Comparison of ENCODE assay signal across 16 cellular contexts in the genomic region with DNA sequence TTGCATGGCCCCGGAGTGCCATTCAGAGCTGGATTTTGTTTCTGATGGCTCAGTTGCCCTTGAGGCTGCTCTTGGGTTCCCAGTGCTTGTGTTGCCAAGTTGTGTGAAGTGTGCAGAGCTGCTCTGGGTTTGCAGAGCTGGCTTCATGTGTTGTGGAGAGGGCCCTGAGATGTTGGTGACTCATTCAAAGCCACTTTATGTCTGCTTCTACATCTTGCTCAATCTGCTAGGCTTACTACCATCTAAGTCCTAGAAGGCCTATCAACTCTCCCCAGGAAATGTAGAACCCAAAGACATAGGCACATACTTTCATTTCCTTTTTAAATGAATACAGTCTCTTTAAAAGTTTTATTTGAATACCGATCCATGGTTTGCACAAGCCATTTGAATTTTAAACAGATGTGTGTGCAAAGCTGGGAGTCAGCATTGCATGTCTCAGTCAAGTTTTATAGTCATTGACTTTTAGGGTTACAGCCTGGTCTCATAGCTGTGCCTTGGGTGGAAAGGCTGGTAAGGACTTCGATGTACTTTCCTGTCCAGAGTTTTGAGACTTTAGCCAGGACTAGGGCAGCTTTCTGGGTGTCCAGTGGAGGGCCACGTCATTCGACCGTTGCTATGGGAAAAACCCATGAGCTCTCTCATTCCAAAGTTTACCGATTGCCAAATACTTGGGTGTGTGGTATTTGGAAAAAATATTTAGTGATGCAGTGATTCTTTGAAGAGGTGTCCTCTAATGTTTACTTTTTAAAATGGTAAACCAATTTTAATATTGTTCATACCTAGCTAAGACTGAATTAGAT.
DNase-seq lines count a peak whose midpoint lies in the region; ATAC-seq and TF ChIP-seq lines count a peak whose summit lies in the region.
"Had no signal": no experiment of that assay in that cellular context is flagged by ENCODE, and none has a peak within 500 bp of the region (broad histone marks: within the 10 kb centered on the region; RNA-seq: fewer than 3 reads in every experiment).

No MANE protein-coding gene starts in this region.

- no peak overlapping the region for H3K9ac ChIP-seq in SK-N-SH

- H3K4me1 ChIP-seq in SK-N-SH (ENCODE audit: control insufficient read depth in 1 of 2, insufficient read depth in 2 of 2, low read depth in 1 of 2, low read length in 1 of 2) (peaks cover 0 to 2% of the 10 kb centered on the region in 2 experiments; a peak in 1 of 4 replicates), tibial artery (peaks cover 0 to 28% (median 8%) of the 10 kb centered on the region in 4 donors)

- DNase-seq in SK-N-SH: no peak
- DNase-seq in SIG-M5 (lab: John Stamatoyannopoulos, UW): peak; percentile 85
- DNase-seq in germinal center (ENCODE audit: low spot score): peak; percentile 21
- DNase-seq in tibial artery: peak in 1 of 2 donors; percentile 45
- no peak for DNase-seq in LoVo (ENCODE audit: low spot score)
- DNase-seq: 8988T, activated T-cell treated with anti-CD3 and anti-CD28 coated beads for 4 hours, caudate nucleus, foreskin melanocyte, GF-D8, GOT3, NCI-H1092 treated with DMSO at 0.1 percent for 48 hours, PC-9 had no signal

- H4K20me1 ChIP-seq in SK-N-SH (ENCODE audit: insufficient read depth): no peaks in the 10 kb centered on the region

- WGBS in SK-N-SH (ENCODE audit: low lambda C conversion rate): 76% methylated on average over 7 of the region's 7 CpGs

- CTCF ChIA-PET in SK-N-SH (lab: Yijun Ruan, JAX): interaction anchor here (0.9 to 1.2 kb wide), 3 partner anchors 11 to 17 kb away, joined by 3 read pairs; no protein-coding TSS in a partner anchor

- H3F3A ChIP-seq in SK-N-SH (replicated peaks; ENCODE audit: insufficient read depth): no peaks in the 10 kb centered on the region

- H3K4me3 ChIP-seq in SK-N-SH (ENCODE audit: low read depth in 2 of 2, low read length in 1 of 2) (no peak overlapping the region), tibial artery (no peak overlapping the region)
- H3K4me3 ChIP-seq: PC-9 had no signal

- H3K9me3 ChIP-seq in SK-N-SH: no peaks in the 10 kb centered on the region
- H3K9me3 ChIP-seq in tibial artery: no peaks in the 10 kb centered on the region

- no peaks in the 10 kb centered on the region for H3K79me2 ChIP-seq in SK-N-SH (ENCODE audit: insufficient read depth)

- no peak for TF ChIP-seq RAD21 in SK-N-SH (IDR thresholded peaks at IDR 0.05; ENCODE audit: low read length)

- intact Hi-C loops in tibial artery (cut with DNase I; ENCODE audit: low total_unique reads): loop anchor here (10.0 kb wide), 1 partner anchor 323 kb away; no protein-coding TSS in a partner anchor

- TF ChIP-seq CTCF in SK-N-SH (IDR thresholded peaks at IDR 0.05): no peak
- TF ChIP-seq CTCF in tibial artery (IDR thresholded peaks at IDR 0.05): no peak

- H3K4me2 ChIP-seq in SK-N-SH: no peak overlapping the region
- H3K4me2 ChIP-seq: PC-9 had no signal

- H3K27me3 ChIP-seq in SK-N-SH (ENCODE audit: insufficient read depth) (no peaks in the 10 kb centered on the region), tibial artery (no peaks in the 10 kb centered on the region)

- POLR2A ChIA-PET in SK-N-SH (lab: Yijun Ruan, JAX): no interaction called here

- H3K36me3 ChIP-seq in SK-N-SH (replicated peaks in 1 of 2; ENCODE audit: control insufficient read depth in 1 of 2, insufficient read depth in 2 of 2, low read length in 1 of 2): no peaks in the 10 kb centered on the region
- H3K36me3 ChIP-seq in tibial artery: no peaks in the 10 kb centered on the region

- no peak overlapping the region for H3K27ac ChIP-seq in SK-N-SH (ENCODE audit: low read depth in 2 of 2, low read length in 1 of 2)
- H3K27ac ChIP-seq in tibial artery: peak overlapping the region; percentile 41 to 48
- H3K27ac ChIP-seq: PC-9 had no signal

- H2AFZ ChIP-seq in SK-N-SH (ENCODE audit: low read depth): no peak overlapping the region
- H2AFZ ChIP-seq: PC-9 had no signal

- ATAC-seq in SK-N-SH treated with all-trans-retinoic acid at 6 μM for 48 hours (peak; percentile 28), GM19467 (IDR thresholded peaks at IDR 0.05; ENCODE audit: unreplicated experiment) (no peak), GM18502 (IDR thresholded peaks at IDR 0.05; ENCODE audit: poor library complexity, unreplicated experiment) (no peak)

- no peaks in the 10 kb centered on the region for H3K9me2 ChIP-seq in SK-N-SH

- TF ChIP-seq EP300 in SK-N-SH (IDR thresholded peaks at IDR 0.05; ENCODE audit: borderline replicate concordance in 1 of 2, low read depth in 1 of 2, low read length in 1 of 2): no peak

TF ChIP-seq in SK-N-SH treated with all-trans-retinoic acid at 6 μM for 48 hours, 23 proteins besides CTCF, POLR2A, EP300 and RAD21 (continues in another document):
- no peak for TF ChIP-seq GLIS3 (CRISPR knock-in tag; IDR thresholded peaks at IDR 0.05)
- TF ChIP-seq OSR1 (CRISPR knock-in tag; IDR thresholded peaks at IDR 0.05): no peak
- TF ChIP-seq ZNF8 (CRISPR knock-in tag; IDR thresholded peaks at IDR 0.05): no peak
- TF ChIP-seq, protein P1, sequence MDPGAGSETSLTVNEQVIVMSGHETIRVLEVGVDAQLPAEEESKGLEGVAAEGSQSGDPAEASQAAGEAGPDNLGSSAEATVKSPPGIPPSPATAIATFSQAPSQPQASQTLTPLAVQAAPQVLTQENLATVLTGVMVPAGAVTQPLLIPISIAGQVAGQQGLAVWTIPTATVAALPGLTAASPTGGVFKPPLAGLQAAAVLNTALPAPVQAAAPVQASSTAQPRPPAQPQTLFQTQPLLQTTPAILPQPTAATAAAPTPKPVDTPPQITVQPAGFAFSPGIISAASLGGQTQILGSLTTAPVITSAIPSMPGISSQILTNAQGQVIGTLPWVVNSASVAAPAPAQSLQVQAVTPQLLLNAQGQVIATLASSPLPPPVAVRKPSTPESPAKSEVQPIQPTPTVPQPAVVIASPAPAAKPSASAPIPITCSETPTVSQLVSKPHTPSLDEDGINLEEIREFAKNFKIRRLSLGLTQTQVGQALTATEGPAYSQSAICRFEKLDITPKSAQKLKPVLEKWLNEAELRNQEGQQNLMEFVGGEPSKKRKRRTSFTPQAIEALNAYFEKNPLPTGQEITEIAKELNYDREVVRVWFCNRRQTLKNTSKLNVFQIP (CRISPR knock-in tag; IDR thresholded peaks at IDR 0.05; ENCODE audit: borderline replicate concordance, low read depth): no peak
- no peak for TF ChIP-seq ESRRG (CRISPR knock-in tag; IDR thresholded peaks at IDR 0.05)
- TF ChIP-seq ZFP30 (CRISPR knock-in tag; IDR thresholded peaks at IDR 0.05): no peak
- TF ChIP-seq TCF4 (CRISPR knock-in tag; IDR thresholded peaks at IDR 0.05; ENCODE audit: borderline replicate concordance): no peak
- no peak for TF ChIP-seq RARB (CRISPR knock-in tag; IDR thresholded peaks at IDR 0.05)
- TF ChIP-seq, protein P2, sequence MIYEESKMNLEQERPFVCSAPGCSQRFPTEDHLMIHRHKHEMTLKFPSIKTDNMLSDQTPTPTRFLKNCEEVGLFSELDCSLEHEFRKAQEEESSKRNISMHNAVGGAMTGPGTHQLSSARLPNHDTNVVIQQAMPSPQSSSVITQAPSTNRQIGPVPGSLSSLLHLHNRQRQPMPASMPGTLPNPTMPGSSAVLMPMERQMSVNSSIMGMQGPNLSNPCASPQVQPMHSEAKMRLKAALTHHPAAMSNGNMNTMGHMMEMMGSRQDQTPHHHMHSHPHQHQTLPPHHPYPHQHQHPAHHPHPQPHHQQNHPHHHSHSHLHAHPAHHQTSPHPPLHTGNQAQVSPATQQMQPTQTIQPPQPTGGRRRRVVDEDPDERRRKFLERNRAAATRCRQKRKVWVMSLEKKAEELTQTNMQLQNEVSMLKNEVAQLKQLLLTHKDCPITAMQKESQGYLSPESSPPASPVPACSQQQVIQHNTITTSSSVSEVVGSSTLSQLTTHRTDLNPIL (CRISPR knock-in tag; IDR thresholded peaks at IDR 0.05; ENCODE audit: low read depth): no peak

TF ChIP-seq in SK-N-SH, 30 proteins besides CTCF, POLR2A, EP300 and RAD21 (continues in another document):
- TF ChIP-seq NFIC (IDR thresholded peaks at IDR 0.05; ENCODE audit: borderline replicate concordance) (no peak), MXI1 (IDR thresholded peaks at IDR 0.05; ENCODE audit: low read depth, low read length) (no peak), RCOR1 (IDR thresholded peaks at IDR 0.05; ENCODE audit: low read length) (no peak), SMC3 (IDR thresholded peaks at IDR 0.05; ENCODE audit: low read depth, low read length) (no peak), POLR2AphosphoS5 (IDR thresholded peaks at IDR 0.05; ENCODE audit: low read depth, low read length) (no peak), GATA2 (CRISPR knock-in tag; IDR thresholded peaks at IDR 0.05) (no peak), RFX5 (IDR thresholded peaks at IDR 0.05; ENCODE audit: low read length) (no peak), EZH2phosphoT487 (IDR thresholded peaks at IDR 0.05; ENCODE audit: borderline replicate concordance, low read depth) (no peak), SIN3A (IDR thresholded peaks at IDR 0.05; ENCODE audit: borderline replicate concordance, low read depth, low read length) (no peak)
- TF ChIP-seq, protein P3, sequence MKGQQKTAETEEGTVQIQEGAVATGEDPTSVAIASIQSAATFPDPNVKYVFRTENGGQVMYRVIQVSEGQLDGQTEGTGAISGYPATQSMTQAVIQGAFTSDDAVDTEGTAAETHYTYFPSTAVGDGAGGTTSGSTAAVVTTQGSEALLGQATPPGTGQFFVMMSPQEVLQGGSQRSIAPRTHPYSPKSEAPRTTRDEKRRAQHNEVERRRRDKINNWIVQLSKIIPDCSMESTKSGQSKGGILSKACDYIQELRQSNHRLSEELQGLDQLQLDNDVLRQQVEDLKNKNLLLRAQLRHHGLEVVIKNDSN (IDR thresholded peaks at IDR 0.05; ENCODE audit: borderline replicate concordance, low read depth): no peak
- TF ChIP-seq, protein P4, sequence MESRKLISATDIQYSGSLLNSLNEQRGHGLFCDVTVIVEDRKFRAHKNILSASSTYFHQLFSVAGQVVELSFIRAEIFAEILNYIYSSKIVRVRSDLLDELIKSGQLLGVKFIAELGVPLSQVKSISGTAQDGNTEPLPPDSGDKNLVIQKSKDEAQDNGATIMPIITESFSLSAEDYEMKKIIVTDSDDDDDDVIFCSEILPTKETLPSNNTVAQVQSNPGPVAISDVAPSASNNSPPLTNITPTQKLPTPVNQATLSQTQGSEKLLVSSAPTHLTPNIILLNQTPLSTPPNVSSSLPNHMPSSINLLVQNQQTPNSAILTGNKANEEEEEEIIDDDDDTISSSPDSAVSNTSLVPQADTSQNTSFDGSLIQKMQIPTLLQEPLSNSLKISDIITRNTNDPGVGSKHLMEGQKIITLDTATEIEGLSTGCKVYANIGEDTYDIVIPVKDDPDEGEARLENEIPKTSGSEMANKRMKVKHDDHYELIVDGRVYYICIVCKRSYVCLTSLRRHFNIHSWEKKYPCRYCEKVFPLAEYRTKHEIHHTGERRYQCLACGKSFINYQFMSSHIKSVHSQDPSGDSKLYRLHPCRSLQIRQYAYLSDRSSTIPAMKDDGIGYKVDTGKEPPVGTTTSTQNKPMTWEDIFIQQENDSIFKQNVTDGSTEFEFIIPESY (IDR thresholded peaks at IDR 0.05; ENCODE audit: borderline replicate concordance, low read depth): no peak
- TF ChIP-seq, protein P5, sequence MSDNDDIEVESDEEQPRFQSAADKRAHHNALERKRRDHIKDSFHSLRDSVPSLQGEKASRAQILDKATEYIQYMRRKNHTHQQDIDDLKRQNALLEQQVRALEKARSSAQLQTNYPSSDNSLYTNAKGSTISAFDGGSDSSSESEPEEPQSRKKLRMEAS (IDR thresholded peaks at IDR 0.05; ENCODE audit: low read depth): no peak

Comparison
In these comparisons a context has a peak if more than half of its experiments do, and no peak if none do; other contexts are left out.
1. DNase-seq: peak in SIG-M5 (single experiment) and germinal center (single experiment); none in SK-N-SH (single experiment) and LoVo (single experiment).
2. H3K27ac ChIP-seq: peak in tibial artery (2 of 2); none in SK-N-SH (0 of 2).